15 cellular contexts compared by ENCODE assay signal in the genomic region with DNA sequence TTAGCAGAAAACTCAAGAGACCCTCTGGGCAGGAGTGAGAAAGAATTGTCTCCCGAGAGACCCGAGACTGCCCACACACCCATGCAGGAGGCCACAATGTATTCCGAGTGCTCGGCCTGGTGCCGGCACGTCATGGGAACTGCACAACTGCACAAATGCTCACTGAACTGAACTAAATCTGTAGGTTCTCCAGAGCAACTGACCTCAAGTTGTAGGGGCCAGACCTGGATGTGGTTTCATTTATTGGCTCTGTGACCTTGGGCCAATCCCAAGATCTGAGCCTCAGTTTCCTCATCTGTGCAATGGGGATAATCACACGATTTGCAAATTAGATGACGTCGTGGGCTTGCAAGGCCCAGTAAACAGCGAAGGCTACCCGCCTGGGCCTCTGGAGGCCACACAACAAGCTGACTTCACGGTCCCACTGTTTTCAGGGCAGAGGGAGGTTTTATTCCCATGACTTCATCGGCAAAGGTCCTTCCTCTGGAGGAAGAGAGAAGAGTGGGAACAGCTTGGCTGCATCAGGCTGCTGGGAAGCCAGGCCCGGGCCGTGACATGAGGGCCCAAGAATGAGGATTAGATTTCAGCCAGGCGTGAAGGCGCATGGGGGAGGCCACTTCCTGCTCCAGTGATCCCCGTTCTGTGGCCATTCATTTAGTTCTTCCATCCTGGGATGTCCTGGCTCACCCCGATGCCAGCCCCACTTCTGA. TPM values are rescaled to one million over a fixed set of nuclear protein-coding genes. Genes with fewer than 3 reads are reported as not detected.
A peak's percentile ranks its signal among the peaks of the same experiment; 100 is the strongest.
DNase-seq lines count a peak whose midpoint lies in the region; ATAC-seq and TF ChIP-seq lines count a peak whose summit lies in the region.
"Had no signal": no experiment of that assay in that cellular context is flagged by ENCODE, and none has a peak within 500 bp of the region (broad histone marks: within the 10 kb centered on the region; RNA-seq: fewer than 3 reads in every experiment).

No MANE protein-coding gene starts in this region.

- POLR2A ChIA-PET in activated CD4-positive, alpha-beta memory T cell treated with anti-CD3 and anti-CD28 coated beads for 36 hours (lab: Charles Lee) = no interaction called here

- 83 to 90% methylated on average over 19 of the region's 19 CpGs for whole genome bisulfite sequencing in lower leg skin, 2 donors

- ATAC-seq in GM18517 (IDR thresholded peaks at IDR 0.05; ENCODE audit: unreplicated experiment) = no peak
- ATAC-seq in HG02678 (IDR thresholded peaks at IDR 0.05; ENCODE audit: unreplicated experiment) = no peak
- ATAC-seq: Panc1 had no signal

- H3K27me3 Mint-ChIP-seq in HFFc6 (ENCODE audit: insufficient read depth) = no peaks in the 10 kb centered on the region
- H3K27me3 Mint-ChIP-seq in activated CD4-positive, alpha-beta memory T cell treated with anti-CD3 and anti-CD28 coated beads for 36 hours = peaks cover 7% of the 10 kb centered on the region

- H3K27me3 ChIP-seq in colonic mucosa = peaks cover 11% of the 10 kb centered on the region
- no peaks in the 10 kb centered on the region for H3K27me3 ChIP-seq in kidney epithelial cell (ENCODE audit: control insufficient read depth, insufficient read depth, low read length)
- H3K27me3 ChIP-seq in skeletal muscle satellite cell (ENCODE audit: control insufficient read depth, insufficient read depth, low read length) = no peaks in the 10 kb centered on the region

- TF ChIP-seq CTCF in HFFc6 (IDR thresholded peaks at IDR 0.05) (no peak), colonic mucosa (IDR thresholded peaks at IDR 0.05) (no peak), kidney epithelial cell (IDR thresholded peaks at IDR 0.05; ENCODE audit: insufficient read depth, low read length, poor library complexity, severe bottlenecking) (no peak), lower leg skin (IDR thresholded peaks at IDR 0.05) (no peak)

- no peak for TF ChIP-seq POLR2A in lower leg skin (IDR thresholded peaks at IDR 0.05)

- H3K4me1 Mint-ChIP-seq in HFFc6 (ENCODE audit: low read depth) = peaks cover 10% of the 10 kb centered on the region
- H3K4me1 Mint-ChIP-seq in activated CD4-positive, alpha-beta memory T cell treated with anti-CD3 and anti-CD28 coated beads for 36 hours (ENCODE audit: low read depth) = peaks cover 6% of the 10 kb centered on the region

- no peak overlapping the region for H3K27ac ChIP-seq in colonic mucosa
- H3K27ac ChIP-seq: prostate gland had no signal

- intact Hi-C loops in colonic mucosa (cut with DNase I) = no loop called here
- intact Hi-C loops in activated CD4-positive, alpha-beta memory T cell treated with anti-CD3 and anti-CD28 coated beads for 36 hours (cut with micrococcal nuclease) = no loop called here
- intact Hi-C loops in lower leg skin (cut with DNase I; ENCODE audit: low total_unique reads) = no loop called here

- peak overlapping the region; percentile 82 for H3K27ac Mint-ChIP-seq in HFFc6
- H3K27ac Mint-ChIP-seq in activated CD4-positive, alpha-beta memory T cell treated with anti-CD3 and anti-CD28 coated beads for 36 hours = no peak overlapping the region
- H3K27ac Mint-ChIP-seq: activated naive CD4-positive, alpha-beta T cell treated with anti-CD3 and anti-CD28 coated beads, Interleukin-2, amount 50 U/mL, for 24 hours had no signal

- H3K4me3 Mint-ChIP-seq in HFFc6 = no peak overlapping the region
- H3K4me3 Mint-ChIP-seq in activated CD4-positive, alpha-beta memory T cell treated with anti-CD3 and anti-CD28 coated beads for 36 hours = no peak overlapping the region
- H3K4me3 Mint-ChIP-seq: activated naive CD4-positive, alpha-beta T cell treated with anti-CD3 and anti-CD28 coated beads, Interleukin-2, amount 50 U/mL, for 24 hours had no signal

- no peaks in the 10 kb centered on the region for H3K36me3 ChIP-seq in colonic mucosa
- no peaks in the 10 kb centered on the region for H3K36me3 ChIP-seq in kidney epithelial cell (ENCODE audit: control insufficient read depth, insufficient read depth, low read length)
- H3K36me3 ChIP-seq in skeletal muscle satellite cell (ENCODE audit: insufficient read depth, low read length) = no peaks in the 10 kb centered on the region
- H3K36me3 ChIP-seq: prostate gland had no signal

- no peak for DNase-seq in HFFc6
- peak; percentile 40 for DNase-seq in colonic mucosa
- DNase-seq in kidney epithelial cell (ENCODE audit: low read depth) = peak; percentile 96
- DNase-seq in activated CD4-positive, alpha-beta memory T cell treated with anti-CD3 and anti-CD28 coated beads for 36 hours = no peak
- no peak for DNase-seq in lower leg skin (ENCODE audit: low spot score in 2 of 2)
- DNase-seq: dermis blood vessel endothelial cell, NCI-H2227 treated with DMSO at 0.1 percent for 48 hours, T1000 had no signal

- H3K4me3 ChIP-seq in colonic mucosa (no peak overlapping the region), kidney epithelial cell (ENCODE audit: low read depth, low read length) (no peak overlapping the region), skeletal muscle satellite cell (ENCODE audit: low read length) (no peak overlapping the region), lower leg skin (ENCODE audit: low read depth, poor library complexity, severe bottlenecking) (no peak overlapping the region)
- H3K4me3 ChIP-seq: prostate gland had no signal

- CTCF ChIA-PET in activated CD4-positive, alpha-beta memory T cell treated with anti-CD3 and anti-CD28 coated beads for 36 hours (lab: Charles Lee) = no interaction called here

- no peaks in the 10 kb centered on the region for H3K9me3 ChIP-seq in colonic mucosa
- no peaks in the 10 kb centered on the region for H3K9me3 ChIP-seq in skeletal muscle satellite cell (replicated peaks; ENCODE audit: low read length)
- H3K9me3 ChIP-seq: prostate gland had no signal

- H3K4me1 ChIP-seq in colonic mucosa (no peaks in the 10 kb centered on the region), skeletal muscle satellite cell (ENCODE audit: control insufficient read depth, insufficient read depth, low read length) (peaks cover 24% of the 10 kb centered on the region)
- H3K4me1 ChIP-seq: prostate gland had no signal

- H3K9me3 Mint-ChIP-seq in HFFc6 = no peaks in the 10 kb centered on the region; the same call in 1 of the 2 replicates
- peaks cover 2% of the 10 kb centered on the region for H3K9me3 Mint-ChIP-seq in activated CD4-positive, alpha-beta memory T cell treated with anti-CD3 and anti-CD28 coated beads for 36 hours
- H3K9me3 Mint-ChIP-seq: activated naive CD4-positive, alpha-beta T cell treated with anti-CD3 and anti-CD28 coated beads, Interleukin-2, amount 50 U/mL, for 24 hours had no signal

- no peaks in the 10 kb centered on the region for H3K36me3 Mint-ChIP-seq in HFFc6 (ENCODE audit: low read depth)
- H3K36me3 Mint-ChIP-seq in activated CD4-positive, alpha-beta memory T cell treated with anti-CD3 and anti-CD28 coated beads for 36 hours = no peaks in the 10 kb centered on the region
- H3K36me3 Mint-ChIP-seq: activated naive CD4-positive, alpha-beta T cell treated with anti-CD3 and anti-CD28 coated beads, Interleukin-2, amount 50 U/mL, for 24 hours had no signal

- H3K9ac ChIP-seq in colonic mucosa (ENCODE audit: low read depth in 2 of 2, low read length in 2 of 2) = no peak overlapping the region
- H3K9ac ChIP-seq in skeletal muscle satellite cell (ENCODE audit: low read depth, low read length) = peak overlapping the region; percentile 62

- no peak overlapping the region for H3K4me2 ChIP-seq in skeletal muscle satellite cell (ENCODE audit: low read length)

RNA-seq across cellular contexts. Expression of a gene that starts 3.6 kb away (rescaled TPM):
- under 1 TPM in 5 of 6 experiments, not detected in 1; 0.19 to 0.46 (median 0.41) TPM for total RNA-seq in HFFc6 (2021; fragmentation: NEBNext Ultra II Directional; extraction: Animal tissue kit (Norgen Biotek cat#: 25700))
- under 1 TPM in 1 of 2 donors, not detected in 1; 0.50 TPM for total RNA-seq in colonic mucosa
- total RNA-seq in kidney epithelial cell = 106 and 113 TPM in 2 replicates
- 2.0 and 10.7 TPM in 2 replicates for total RNA-seq in skeletal muscle satellite cell (2012; rRNA removed)
- not detected for total RNA-seq in activated CD4-positive, alpha-beta memory T cell treated with anti-CD3 and anti-CD28 coated beads for 36 hours
- not detected for total RNA-seq in lower leg skin
- total RNA-seq: lung microvascular endothelial cell had no signal

RNA-seq across cellular contexts. Expression of a gene that starts 16.7 kb away (rescaled TPM):
- total RNA-seq in HFFc6 (2021; fragmentation: NEBNext Ultra II Directional; extraction: Animal tissue kit (Norgen Biotek cat#: 25700)) = under 1 TPM in 4 of 6 experiments, not detected in 2; 0.05 to 0.14 (median 0.12) TPM
- under 1 TPM; 0.07 to 0.13 TPM for total RNA-seq in colonic mucosa
- total RNA-seq in kidney epithelial cell = 1.2 and 2.4 TPM in 2 replicates
- under 0.01 and 5.5 TPM in 2 replicates for total RNA-seq in skeletal muscle satellite cell (2012; rRNA removed)
- total RNA-seq in activated CD4-positive, alpha-beta memory T cell treated with anti-CD3 and anti-CD28 coated beads for 36 hours = not detected
- under 1 TPM; 0.13 to 0.64 (median 0.34) TPM for total RNA-seq in lower leg skin
- total RNA-seq: dermis blood vessel endothelial cell, lung microvascular endothelial cell had no signal

RNA-seq across cellular contexts. Expression of a gene that starts 48.3 kb away (rescaled TPM):
- 10 to 100 TPM; 27.3 to 34.3 (median 28.6) TPM for total RNA-seq in HFFc6 (2021; fragmentation: NEBNext Ultra II Directional; extraction: Animal tissue kit (Norgen Biotek cat#: 25700))
- total RNA-seq in colonic mucosa (10 to 100 TPM; 27.8 to 50.3 TPM), kidney epithelial cell (26.5 and 29.5 TPM in 2 replicates), lower leg skin (10 to 100 TPM; 22.8 to 73.5 (median 32.1) TPM)
- total RNA-seq in skeletal muscle satellite cell (2012; rRNA removed) = 23.2 and 27.1 TPM in 2 replicates
- 10 to 100 TPM; 46.7 to 50.2 TPM for total RNA-seq in activated CD4-positive, alpha-beta memory T cell treated with anti-CD3 and anti-CD28 coated beads for 36 hours

RNA-seq across cellular contexts. Expression of a gene that starts 55.1 kb away (rescaled TPM):
- total RNA-seq in HFFc6 (2021; fragmentation: NEBNext Ultra II Directional; extraction: Animal tissue kit (Norgen Biotek cat#: 25700)) = 1 to 10 TPM; 1.0 to 3.0 (median 2.6) TPM
- total RNA-seq in colonic mucosa (under 1 TPM; 0.08 to 0.12 TPM), kidney epithelial cell (3.5 and 3.8 TPM in 2 replicates), lower leg skin (under 1 TPM in 2 of 4 donors, not detected in 2; 0.13 to 0.29 TPM)
- total RNA-seq in skeletal muscle satellite cell (2012; rRNA removed) = 2.4 and 8.4 TPM in 2 replicates
- total RNA-seq in activated CD4-positive, alpha-beta memory T cell treated with anti-CD3 and anti-CD28 coated beads for 36 hours = under 1 TPM; 0.12 to 0.14 TPM
- total RNA-seq: dermis blood vessel endothelial cell, lung microvascular endothelial cell had no signal

Comparison
In these comparisons a context has a peak if more than half of its experiments do, and no peak if none do; other contexts are left out.
1. DNase-seq: peak in colonic mucosa (single experiment) and kidney epithelial cell (single experiment); none in HFFc6 (single experiment), activated CD4-positive, alpha-beta memory T cell treated with anti-CD3 and anti-CD28 coated beads for 36 hours (single experiment) and lower leg skin (0 of 2).
2. RNA of a gene that starts 3.6 kb away (total RNA-seq): 106 to 113 TPM in kidney epithelial cell; 0.50 TPM in colonic mucosa, 0.19 to 0.46 TPM in HFFc6, not detected in activated CD4-positive, alpha-beta memory T cell treated with anti-CD3 and anti-CD28 coated beads for 36 hours and not detected in lower leg skin; every median in the first group is over 10 times any median in the second.